ENCODE assay signal across 8 cellular contexts in the genomic region with DNA sequence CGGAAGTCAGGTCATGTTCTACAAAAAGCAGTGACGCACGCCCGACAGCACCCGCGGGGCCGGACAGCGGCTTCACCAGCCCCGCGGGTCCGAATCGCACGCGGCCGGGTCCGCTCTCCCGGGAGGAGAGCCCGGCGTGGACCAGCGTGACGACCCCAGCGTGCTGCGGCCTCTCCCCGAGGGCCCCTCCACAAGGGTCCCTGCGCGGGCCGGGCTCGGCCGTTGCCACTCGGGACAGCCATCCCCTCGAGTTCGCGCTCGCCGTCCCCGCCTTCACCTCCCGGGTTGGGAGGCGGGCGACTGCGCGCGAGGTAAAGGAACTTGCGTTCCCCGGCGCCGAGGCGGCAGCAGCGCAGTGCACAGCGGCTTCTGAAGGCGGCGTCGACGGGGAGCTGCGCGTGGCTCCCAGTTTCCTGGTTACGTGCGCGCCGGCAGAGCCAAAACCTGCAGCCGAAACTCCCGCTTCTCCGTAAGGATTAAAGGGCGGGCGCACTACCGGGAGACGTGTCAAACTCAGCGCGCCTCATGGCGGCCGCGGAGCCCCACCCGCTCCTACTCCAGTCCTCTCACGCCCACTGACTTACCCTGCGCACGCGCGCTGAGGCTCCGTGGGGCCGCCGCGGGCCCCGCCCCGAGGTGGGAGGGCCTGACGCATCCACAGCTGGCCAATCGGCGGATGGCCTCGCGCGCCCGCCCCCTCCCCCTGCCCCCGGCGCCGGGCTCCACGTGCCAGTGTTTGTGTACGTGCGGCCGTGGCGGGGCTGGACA. TPM values are rescaled to one million over a fixed set of nuclear protein-coding genes. Genes with fewer than 3 reads are reported as not detected.
A peak's percentile ranks its signal among the peaks of the same experiment; 100 is the strongest.
DNase-seq lines count a peak whose midpoint lies in the region; ATAC-seq, FAIRE-seq and TF ChIP-seq lines count a peak whose summit lies in the region.

No MANE protein-coding gene starts in this region.

- peak overlapping the region; percentile 94 for H3K4me3 Mint-ChIP-seq in activated B cell treated with CpG ODN at 0.5 μM for 24 hours

- H3K27ac Mint-ChIP-seq in activated B cell treated with CpG ODN at 0.5 μM for 24 hours: peak overlapping the region; percentile 94

- peaks cover 26% of the 10 kb centered on the region for H3K36me3 Mint-ChIP-seq in activated B cell treated with CpG ODN at 0.5 μM for 24 hours (ENCODE audit: low read depth)

- in situ Hi-C loops in GM18951 (cut with MboI; ENCODE audit: low sequenced_read_pairs, unreplicated experiment): no loop called here

- CTCF ChIA-PET in activated B cell treated with CpG ODN at 0.5 μM for 24 hours (lab: Charles Lee): no interaction called here

- no peaks in the 10 kb centered on the region for H3K9me3 Mint-ChIP-seq in activated B cell treated with CpG ODN at 0.5 μM for 24 hours

- peaks cover 63% of the 10 kb centered on the region for H3K4me1 Mint-ChIP-seq in activated B cell treated with CpG ODN at 0.5 μM for 24 hours

- POLR2A ChIA-PET in activated B cell treated with CpG ODN at 0.5 μM for 24 hours (lab: Charles Lee): interaction anchor here (0.5 to 4.7 kb wide), 25 partner anchors 7 to 540 kb away, joined by 3 to 46 read pairs (median 5); a partner anchor contains a TSS

- TF ChIP-seq POLR2A in GM18951 (IDR thresholded peaks at IDR 0.05; ENCODE audit: extremely low read depth, insufficient read depth, insufficient read length): peak; percentile 75

- intact Hi-C loops in activated B cell treated with CpG ODN at 0.5 μM for 24 hours (cut with micrococcal nuclease): loop anchor here (1.0 to 10.0 kb wide), 12 partner anchors 9 to 1737 kb away; a partner anchor contains a TSS

- FAIRE-seq in islet of Langerhans (lab: Jason Lieb, UNC): peak; percentile 9

- TF ChIP-seq CTCF in activated B cell treated with CpG ODN at 0.5 μM for 24 hours (IDR thresholded peaks at IDR 0.05): no peak

- peak; percentile 81 for ATAC-seq in HG03175 (IDR thresholded peaks at IDR 0.05; ENCODE audit: unreplicated experiment)
- ATAC-seq in activated B cell treated with CpG ODN at 0.5 μM for 24 hours (ENCODE audit: low read depth): peak; percentile 89

- DNase-seq in AG08396 (ENCODE audit: low spot score) (peak; percentile 100), NCI-H2227 treated with DMSO at 0.1 percent for 48 hours (lab: John Stamatoyannopoulos, UW) (peak; percentile 92), activated B cell treated with CpG ODN at 0.5 μM for 24 hours (peak; percentile 98), caudate nucleus (lab: John Stamatoyannopoulos, UW) (peak; percentile 59 to 99 (median 96))
- DNase-seq in stimulated activated CD4-positive, alpha-beta T cell treated with anti-CD3 and anti-CD28 coated beads, Interleukin-12 subunit alpha, Interleukin-12 subunit beta, amount 100 ng/mL, for 24 hours (ENCODE audit: low read depth in 2 of 2): peak; percentile 92 to 93

- H3K27ac ChIP-seq in caudate nucleus (ENCODE audit: low read depth, low read length): peak overlapping the region; percentile 100

- no peaks in the 10 kb centered on the region for H3K27me3 Mint-ChIP-seq in activated B cell treated with CpG ODN at 0.5 μM for 24 hours

RNA-seq across cellular contexts. Expression of a gene that starts 0.4 kb away (rescaled TPM):
- 0.54 and 0.75 TPM in 2 replicates for total RNA-seq in activated B cell treated with CpG ODN at 0.5 μM for 24 hours

RNA-seq across cellular contexts. Expression of a gene that starts 0.5 kb away (rescaled TPM):
- total RNA-seq in activated B cell treated with CpG ODN at 0.5 μM for 24 hours: 10.4 and 11.2 TPM in 2 replicates

RNA-seq across cellular contexts. Expression of a gene that starts 29.6 kb away (rescaled TPM):
- total RNA-seq in activated B cell treated with CpG ODN at 0.5 μM for 24 hours: 20.1 and 21.6 TPM in 2 replicates

Comparison
In these comparisons a context has a peak if more than half of its experiments do, and no peak if none do; other contexts are left out.
1. Peak in every context shown above with its lines: DNase-seq, ATAC-seq and H3K27ac ChIP-seq.